Comparison of ENCODE assay signal across 8 cellular contexts in the genomic region with DNA sequence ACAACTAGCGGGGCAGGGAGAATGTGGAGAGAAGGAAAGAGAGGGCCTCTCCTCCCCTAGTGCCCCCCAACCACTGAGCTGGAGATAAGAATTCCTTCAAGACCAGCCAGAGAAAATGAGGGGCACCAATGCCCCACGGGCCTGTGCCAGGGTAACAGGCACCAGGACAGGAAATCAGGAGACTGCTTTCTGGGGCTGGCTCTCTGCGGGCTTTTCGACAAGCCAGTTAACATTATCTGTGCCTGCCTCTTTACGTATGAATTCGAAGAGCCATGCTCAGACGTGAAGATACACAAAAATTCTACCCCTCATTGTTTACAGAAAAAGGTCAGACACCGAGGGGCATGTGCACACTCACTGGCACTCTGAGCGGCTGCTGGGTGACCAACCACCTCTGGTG. TPM values are rescaled to one million over a fixed set of nuclear protein-coding genes. Genes with fewer than 3 reads are reported as not detected.
A peak's percentile ranks its signal among the peaks of the same experiment; 100 is the strongest.
DNase-seq lines count a peak whose midpoint lies in the region; ATAC-seq, FAIRE-seq and TF ChIP-seq lines count a peak whose summit lies in the region.

No MANE protein-coding gene starts in this region.

- peak overlapping the region; percentile 100 for H3K27ac Mint-ChIP-seq in type B pancreatic cell

- H3K36me3 ChIP-seq in cardiac muscle cell (peaks cover 24% of the 10 kb centered on the region), brain microvascular endothelial cell (replicated peaks) (peaks cover 93% of the 10 kb centered on the region), mucosa of stomach (ENCODE audit: control insufficient read depth, insufficient read depth, low read length) (peaks cover 25% of the 10 kb centered on the region)

- H3K9me3 Mint-ChIP-seq in type B pancreatic cell, result no peaks in the 10 kb centered on the region

- H3K27me3 Mint-ChIP-seq in type B pancreatic cell, result no peaks in the 10 kb centered on the region

- no peak overlapping the region for H3K4me3 ChIP-seq in cardiac muscle cell
- H3K4me3 ChIP-seq in brain microvascular endothelial cell (ENCODE audit: low read depth, low read length), result no peak overlapping the region
- H3K4me3 ChIP-seq in mucosa of stomach (ENCODE audit: low read length), result no peak overlapping the region

- no peaks in the 10 kb centered on the region for H3K9me3 ChIP-seq in cardiac muscle cell (ENCODE audit: low read depth)
- no peaks in the 10 kb centered on the region for H3K9me3 ChIP-seq in mucosa of stomach (ENCODE audit: control insufficient read depth, low read length)

- TF ChIP-seq CTCF in cardiac muscle cell (IDR thresholded peaks at IDR 0.05; ENCODE audit: low read depth, low read length), result no peak
- TF ChIP-seq CTCF in brain microvascular endothelial cell (IDR thresholded peaks at IDR 0.05; ENCODE audit: low read depth, low read length, missing control alignments), result no peak
- TF ChIP-seq CTCF in type B pancreatic cell (conservative IDR thresholded peaks at IDR 0.05), result no peak

- intact Hi-C loops in Right ventricle myocardium inferior (cut with DNase I), result no loop called here

- peak overlapping the region; percentile 2 for H3K9ac ChIP-seq in mucosa of stomach (ENCODE audit: low read length)

- H3K27me3 ChIP-seq in cardiac muscle cell (no peaks in the 10 kb centered on the region), brain microvascular endothelial cell (replicated peaks) (no peaks in the 10 kb centered on the region), mucosa of stomach (ENCODE audit: control insufficient read depth, insufficient read depth, low read length) (no peaks in the 10 kb centered on the region)

- H3K4me1 ChIP-seq in cardiac muscle cell (ENCODE audit: low read depth) (peaks cover 40% of the 10 kb centered on the region), mucosa of stomach (ENCODE audit: control insufficient read depth, insufficient read depth, low read length) (peaks cover 66% of the 10 kb centered on the region)

- H3K27ac ChIP-seq in cardiac muscle cell, result peak overlapping the region; percentile 100
- peak overlapping the region; percentile 98 for H3K27ac ChIP-seq in brain microvascular endothelial cell

- DNase-seq in cardiac muscle cell (ENCODE audit: low read depth in 1 of 2, low spot score in 1 of 2), result no peak
- no peak for DNase-seq in Right ventricle myocardium inferior (ENCODE audit: missing footprints)
- no peak for DNase-seq in brain microvascular endothelial cell
- DNase-seq in type B pancreatic cell (ENCODE audit: extremely low spot score, unreplicated experiment), result no peak
- no peak for DNase-seq in SKM-1 (lab: John Stamatoyannopoulos, UW; ENCODE audit: unreplicated experiment)
- no peak for DNase-seq in frontal cortex (ENCODE audit: low spot score in 2 of 2)
- no peak for DNase-seq in SIG-M5 (lab: John Stamatoyannopoulos, UW)

- no peak overlapping the region for H3K4me3 Mint-ChIP-seq in type B pancreatic cell

- ATAC-seq in Right ventricle myocardium inferior, result no peak

- FAIRE-seq in frontal cortex (lab: Jason Lieb, UNC), result no peak

- H3K4me1 Mint-ChIP-seq in type B pancreatic cell (ENCODE audit: unreplicated experiment), result peaks cover 62% of the 10 kb centered on the region

- H3K36me3 Mint-ChIP-seq in type B pancreatic cell, result peaks cover 36% of the 10 kb centered on the region

- in situ Hi-C loops in brain microvascular endothelial cell (cut with HindIII; ENCODE audit: low pct_ligation_motif_present, low sequenced_read_pairs), result loop anchor here (25.0 kb wide), 1 partner anchor 127 kb away; no protein-coding TSS in a partner anchor

RNA-seq across cellular contexts. Expression of a gene that starts 52.1 kb away (rescaled TPM):
- total RNA-seq in cardiac muscle cell (131 and 174 TPM in 2 replicates), Right ventricle myocardium inferior (180 TPM), type B pancreatic cell (ENCODE audit: low replicate concordance) (277 and 364 TPM in 2 replicates), frontal cortex (32.2 TPM)
- polyA plus RNA-seq in cardiac muscle cell, result 88.7 and 98.0 TPM in 2 replicates
